16 cellular contexts compared by ENCODE assay signal in the genomic region with DNA sequence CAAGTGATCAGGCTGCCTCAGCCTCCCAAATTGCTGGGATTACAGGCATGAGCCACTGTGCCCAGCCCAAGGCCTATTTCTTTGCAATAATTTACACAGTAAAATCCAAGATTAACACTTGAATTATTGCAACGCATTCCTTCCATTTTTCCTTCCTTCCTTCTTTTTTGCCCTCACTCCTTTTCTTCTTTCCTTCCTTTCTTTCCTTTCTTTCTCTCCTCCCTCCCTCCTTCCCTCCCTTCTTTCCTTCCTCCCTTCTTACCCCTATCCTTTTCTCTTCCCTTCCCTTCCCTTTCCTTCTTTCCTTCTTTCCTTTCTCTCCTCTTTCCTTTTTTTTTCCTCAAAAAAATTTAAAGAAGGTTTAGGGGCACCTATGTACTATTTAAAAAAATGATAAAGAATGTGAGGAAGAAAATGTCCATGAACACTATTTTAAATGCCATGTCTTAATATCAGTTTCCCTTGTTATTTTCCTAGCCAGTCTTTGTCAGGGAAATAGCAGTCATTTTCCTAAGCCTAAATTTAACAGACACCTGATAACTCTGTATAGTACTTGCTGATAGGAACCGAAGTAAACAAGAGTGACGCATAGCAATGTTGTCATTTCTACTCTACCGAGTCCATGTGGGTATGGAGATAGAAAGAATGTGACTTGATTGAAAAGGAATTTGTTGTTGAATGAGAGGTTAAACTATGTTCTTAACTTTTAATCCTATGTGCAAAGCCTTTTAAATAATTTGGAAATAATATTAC.
A peak's percentile ranks its signal among the peaks of the same experiment; 100 is the strongest.
DNase-seq lines count a peak whose midpoint lies in the region; ATAC-seq and TF ChIP-seq lines count a peak whose summit lies in the region.
"Had no signal": no experiment of that assay in that cellular context is flagged by ENCODE, and none has a peak within 500 bp of the region (broad histone marks: within the 10 kb centered on the region; RNA-seq: fewer than 3 reads in every experiment).

No MANE protein-coding gene starts in this region.

- no peaks in the 10 kb centered on the region for H3K27me3 ChIP-seq in right atrium auricular region
- H3K27me3 ChIP-seq: esophagus muscularis mucosa, neutrophil had no signal

- H3K4me3 ChIP-seq in cardiac fibroblast (replicated peaks in 1 of 2; ENCODE audit: low read depth in 2 of 2, low read length in 2 of 2) (no peak overlapping the region), right atrium auricular region (no peak overlapping the region), retinal pigment epithelial cell (ENCODE audit: low read length) (no peak overlapping the region)
- H3K4me3 ChIP-seq: esophagus muscularis mucosa, mucosa of descending colon had no signal

- H3K27ac ChIP-seq in right atrium auricular region = peak overlapping the region; percentile 44 to 79
- H3K27ac ChIP-seq: esophagus muscularis mucosa, neutrophil had no signal

- peaks cover 0 to 8% of the 10 kb centered on the region in 2 donors for H3K9me3 ChIP-seq in right atrium auricular region
- H3K9me3 ChIP-seq: esophagus muscularis mucosa, mucosa of descending colon, neutrophil had no signal

- peaks cover 0 to 10% of the 10 kb centered on the region in 2 donors for H3K4me1 ChIP-seq in right atrium auricular region
- H3K4me1 ChIP-seq: esophagus muscularis mucosa had no signal

- ATAC-seq in HG02588 (IDR thresholded peaks at IDR 0.05; ENCODE audit: unreplicated experiment) (no peak), HG02763 (IDR thresholded peaks at IDR 0.05; ENCODE audit: unreplicated experiment) (no peak)
- ATAC-seq: mucosa of descending colon, T-cell had no signal

- DNase-seq in LHCN-M2 (ENCODE audit: low read depth) (peak; percentile 19), cardiac fibroblast (ENCODE audit: low read depth in 2 of 2) (peak; percentile 62 to 80), right atrium auricular region (ENCODE audit: low spot score) (no peak), retinal pigment epithelial cell (ENCODE audit: low read depth) (peak; percentile 94), COLO829 (ENCODE audit: low spot score) (no peak)
- DNase-seq: dermis blood vessel endothelial cell; mucosa of descending colon; NCI-H187 treated with DMSO at 0.1 percent for 48 hours; NCI-H510A; stimulated activated CD4-positive, alpha-beta T cell treated with anti-CD3 and anti-CD28 coated beads, Interleukin-4, amount 100 ng/mL, for 4 hours; stimulated activated CD8-positive, alpha-beta memory T cell treated with anti-CD3 and anti-CD28 coated beads, Interleukin-4, amount 100 ng/mL, for 48 hours; T-cell had no signal

- no peaks in the 10 kb centered on the region for H3K36me3 ChIP-seq in right atrium auricular region
- H3K36me3 ChIP-seq: esophagus muscularis mucosa, neutrophil had no signal

- TF ChIP-seq CTCF in cardiac fibroblast (IDR thresholded peaks at IDR 0.05; ENCODE audit: low read depth, low read length) = no peak
- no peak for TF ChIP-seq CTCF in right atrium auricular region (IDR thresholded peaks at IDR 0.05)
- no peak for TF ChIP-seq CTCF in retinal pigment epithelial cell (conservative IDR thresholded peaks at IDR 0.05; ENCODE audit: low read depth, low read length)

Comparison
In these comparisons a context has a peak if more than half of its experiments do, and no peak if none do; other contexts are left out.
1. DNase-seq: peak in LHCN-M2 (single experiment), cardiac fibroblast (2 of 2) and retinal pigment epithelial cell (single experiment); none in right atrium auricular region (single experiment) and COLO829 (single experiment).